ENCODE assay signal across 9 cellular contexts in genomic region chr9:106892632-106893031, GRCh38. TPM values are rescaled to one million over a fixed set of nuclear protein-coding genes. Genes with fewer than 3 reads are reported as not detected.
DNase-seq lines count a peak whose midpoint lies in the region; ATAC-seq and TF ChIP-seq lines count a peak whose summit lies in the region.
"Had no signal": no experiment of that assay in that cellular context is flagged by ENCODE, and none has a peak within 500 bp of the region (broad histone marks: within the 10 kb centered on the region; RNA-seq: fewer than 3 reads in every experiment).

No MANE protein-coding gene starts in this region.

- H3K4me1 ChIP-seq in left lung (peaks cover 5 to 10% of the 10 kb centered on the region in 2 donors), uterus (peaks cover 0 to under 1% of the 10 kb centered on the region in 2 donors), MM.1S (ENCODE audit: low read length) (no peaks in the 10 kb centered on the region)

- peaks cover 9% of the 10 kb centered on the region for H3K9me3 Mint-ChIP-seq in activated CD4-positive, alpha-beta memory T cell treated with anti-CD3 and anti-CD28 coated beads for 36 hours

- peak; percentile 63 for ATAC-seq in Right ventricle myocardium superior (ENCODE audit: poor library complexity)
- peak; percentile 98 for ATAC-seq in left lung

- no peaks in the 10 kb centered on the region for H3K27me3 Mint-ChIP-seq in activated CD4-positive, alpha-beta memory T cell treated with anti-CD3 and anti-CD28 coated beads for 36 hours
- H3K27me3 Mint-ChIP-seq: activated naive CD4-positive, alpha-beta T cell treated with anti-CD3 and anti-CD28 coated beads, Interleukin-2, amount 10 ng/mL, durations not matched to agents 7 days and 5 days had no signal

- TF ChIP-seq POLR2A in uterus (IDR thresholded peaks at IDR 0.05), result no peak

- no peak overlapping the region for H3K4me2 ChIP-seq in MM.1S (ENCODE audit: low read depth, low read length)

- H3K27me3 ChIP-seq in left lung (no peaks in the 10 kb centered on the region), uterus (no peaks in the 10 kb centered on the region), MM.1S (replicated peaks; ENCODE audit: insufficient read depth, low read length) (no peaks in the 10 kb centered on the region)

- H4K20me1 ChIP-seq in MM.1S (ENCODE audit: insufficient read depth, low read length), result no peaks in the 10 kb centered on the region

- H3K27ac ChIP-seq in left lung, result peak overlapping the region; percentile 14 to 53
- H3K27ac ChIP-seq in uterus, result peak overlapping the region in 1 of 2 donors; percentile 41
- H3K27ac ChIP-seq in MM.1S (ENCODE audit: low read length), result no peak overlapping the region

- no peaks in the 10 kb centered on the region for H3F3A ChIP-seq in MM.1S (ENCODE audit: insufficient read depth, low read length)

- POLR2A ChIA-PET in activated CD4-positive, alpha-beta memory T cell treated with anti-CD3 and anti-CD28 coated beads for 36 hours (lab: Charles Lee), result no interaction called here

- DNase-seq in Right ventricle myocardium superior, result no peak
- DNase-seq in cardiac septum (ENCODE audit: low spot score), result no peak
- DNase-seq in dermis blood vessel endothelial cell, result peak; percentile 94
- peak; percentile 42 to 62 for DNase-seq in left lung
- DNase-seq in uterus, result peak; percentile 46 to 60
- no peak for DNase-seq in NOMO-1 treated with dmso at 0.1 percent for 144 hours (lab: John Stamatoyannopoulos, UW; ENCODE audit: unreplicated experiment)
- DNase-seq in MM.1S, result no peak
- DNase-seq in activated CD4-positive, alpha-beta memory T cell treated with anti-CD3 and anti-CD28 coated beads for 36 hours, result no peak
- DNase-seq: activated naive CD4-positive, alpha-beta T cell treated with anti-CD3 and anti-CD28 coated beads, Interleukin-2, amount 10 ng/mL, durations not matched to agents 7 days and 5 days had no signal

- H3K9ac ChIP-seq in MM.1S (ENCODE audit: low read length), result no peak overlapping the region

- no peak overlapping the region for H2AFZ ChIP-seq in MM.1S (ENCODE audit: low read length)

- no peak for TF ChIP-seq CTCF in left lung (IDR thresholded peaks at IDR 0.05)
- no peak for TF ChIP-seq CTCF in uterus (IDR thresholded peaks at IDR 0.05)
- no peak for TF ChIP-seq CTCF in MM.1S (IDR thresholded peaks at IDR 0.05; ENCODE audit: low read length)

- no peaks in the 10 kb centered on the region for H3K36me3 Mint-ChIP-seq in activated CD4-positive, alpha-beta memory T cell treated with anti-CD3 and anti-CD28 coated beads for 36 hours
- H3K36me3 Mint-ChIP-seq: activated naive CD4-positive, alpha-beta T cell treated with anti-CD3 and anti-CD28 coated beads, Interleukin-2, amount 10 ng/mL, durations not matched to agents 7 days and 5 days had no signal

- no peak overlapping the region for H3K27ac Mint-ChIP-seq in activated CD4-positive, alpha-beta memory T cell treated with anti-CD3 and anti-CD28 coated beads for 36 hours
- H3K27ac Mint-ChIP-seq: activated naive CD4-positive, alpha-beta T cell treated with anti-CD3 and anti-CD28 coated beads, Interleukin-2, amount 10 ng/mL, durations not matched to agents 7 days and 5 days had no signal

- H3K4me3 ChIP-seq in left lung (no peak overlapping the region), uterus (no peak overlapping the region), MM.1S (ENCODE audit: low read length) (no peak overlapping the region)

- H3K4me3 Mint-ChIP-seq in activated CD4-positive, alpha-beta memory T cell treated with anti-CD3 and anti-CD28 coated beads for 36 hours, result no peak overlapping the region
- H3K4me3 Mint-ChIP-seq: activated naive CD4-positive, alpha-beta T cell treated with anti-CD3 and anti-CD28 coated beads, Interleukin-2, amount 10 ng/mL, durations not matched to agents 7 days and 5 days had no signal

- H3K9me2 ChIP-seq in MM.1S (replicated peaks; ENCODE audit: insufficient read depth, low read length), result no peaks in the 10 kb centered on the region

- no peaks in the 10 kb centered on the region for H3K9me3 ChIP-seq in left lung
- no peaks in the 10 kb centered on the region for H3K9me3 ChIP-seq in uterus
- no peaks in the 10 kb centered on the region for H3K9me3 ChIP-seq in MM.1S (replicated peaks; ENCODE audit: insufficient read depth, low read length)

- no peaks in the 10 kb centered on the region for H3K79me2 ChIP-seq in MM.1S (ENCODE audit: low read length)

- H3K36me3 ChIP-seq in left lung (no peaks in the 10 kb centered on the region), uterus (no peaks in the 10 kb centered on the region), MM.1S (replicated peaks; ENCODE audit: insufficient read depth, low read length) (no peaks in the 10 kb centered on the region)

- intact Hi-C loops in Right ventricle myocardium superior (cut with DNase I) (no loop called here), cardiac septum (cut with DNase I) (no loop called here), left lung (cut with DNase I) (no loop called here), uterus (cut with DNase I; ENCODE audit: low total_unique reads) (no loop called here)
- intact Hi-C loops in activated CD4-positive, alpha-beta memory T cell treated with anti-CD3 and anti-CD28 coated beads for 36 hours (cut with micrococcal nuclease), result no loop called here

- CTCF ChIA-PET in activated CD4-positive, alpha-beta memory T cell treated with anti-CD3 and anti-CD28 coated beads for 36 hours (lab: Charles Lee), result no interaction called here

- no peaks in the 10 kb centered on the region for H3K4me1 Mint-ChIP-seq in activated CD4-positive, alpha-beta memory T cell treated with anti-CD3 and anti-CD28 coated beads for 36 hours (ENCODE audit: low read depth)
- H3K4me1 Mint-ChIP-seq: activated naive CD4-positive, alpha-beta T cell treated with anti-CD3 and anti-CD28 coated beads, Interleukin-2, amount 10 ng/mL, durations not matched to agents 7 days and 5 days had no signal

RNA-seq across cellular contexts. Expression of gene ZNF462, which starts 29.7 kb away (rescaled TPM):
- 21.2 TPM for total RNA-seq in Right ventricle myocardium superior
- 38.8 TPM for total RNA-seq in cardiac septum
- 11.4 and 11.9 TPM in 2 replicates for total RNA-seq in dermis blood vessel endothelial cell
- total RNA-seq in left lung, result 10 to 100 TPM; 30.3 to 41.4 TPM
- total RNA-seq in uterus, result 100 to 1,000 TPM in 1 of 4 donors, 10 to 100 TPM in 3; 18.2 to 136 (median 60.1) TPM
- total RNA-seq in activated CD4-positive, alpha-beta memory T cell treated with anti-CD3 and anti-CD28 coated beads for 36 hours, result under 1 TPM; 0.61 to 0.64 TPM

Comparison
In these comparisons a context has a peak if more than half of its experiments do, and no peak if none do; other contexts are left out.
1. DNase-seq: peak in dermis blood vessel endothelial cell (single experiment), left lung (2 of 2) and uterus (2 of 2); none in Right ventricle myocardium superior (single experiment), cardiac septum (single experiment), NOMO-1 treated with dmso at 0.1 percent for 144 hours (single experiment), MM.1S (single experiment) and activated CD4-positive, alpha-beta memory T cell treated with anti-CD3 and anti-CD28 coated beads for 36 hours (single experiment).